Comparison of ENCODE assay signal across 8 cellular contexts in genomic region chr7:137981668-137982067, GRCh38. TPM values are rescaled to one million over a fixed set of nuclear protein-coding genes. Genes with fewer than 3 reads are reported as not detected.
DNase-seq lines count a peak whose midpoint lies in the region; ATAC-seq and TF ChIP-seq lines count a peak whose summit lies in the region.

No MANE protein-coding gene starts in this region.

- CTCF ChIA-PET in activated CD8-positive, alpha-beta T cell treated with anti-CD3 and anti-CD28 coated beads for 36 hours (lab: Charles Lee), result interaction anchor here (1.2 kb wide), 1 partner anchor 27 kb away, joined by 3 read pairs; no protein-coding TSS in a partner anchor

- no peak overlapping the region for H3K27ac Mint-ChIP-seq in activated naive CD8-positive, alpha-beta T cell treated with anti-CD3 and anti-CD28 coated beads, Interleukin-2, amount 50 U/mL, for 24 hours
- no peak overlapping the region for H3K27ac Mint-ChIP-seq in T-helper 2 cell treated with Interferon-gamma antibody and Interleukin-4, amounts not matched to agents 5 μg/mL and 100 μg/mL, for 36 hours
- no peak overlapping the region for H3K27ac Mint-ChIP-seq in activated CD8-positive, alpha-beta T cell treated with anti-CD3 and anti-CD28 coated beads for 36 hours

- peak; percentile 53 for ATAC-seq in GM18907 (IDR thresholded peaks at IDR 0.05; ENCODE audit: unreplicated experiment)
- ATAC-seq in HG02678 (IDR thresholded peaks at IDR 0.05; ENCODE audit: unreplicated experiment), result peak; percentile 64
- no peak for ATAC-seq in activated naive CD8-positive, alpha-beta T cell treated with anti-CD3 and anti-CD28 coated beads, Interleukin-2, amount 50 U/mL, for 24 hours
- no peak for ATAC-seq in activated CD8-positive, alpha-beta T cell treated with anti-CD3 and anti-CD28 coated beads for 36 hours

- peaks cover 35% of the 10 kb centered on the region for H3K36me3 Mint-ChIP-seq in activated naive CD8-positive, alpha-beta T cell treated with anti-CD3 and anti-CD28 coated beads, Interleukin-2, amount 50 U/mL, for 24 hours (ENCODE audit: low read depth)
- peaks cover 55% of the 10 kb centered on the region for H3K36me3 Mint-ChIP-seq in T-helper 2 cell treated with Interferon-gamma antibody and Interleukin-4, amounts not matched to agents 5 μg/mL and 100 μg/mL, for 36 hours (ENCODE audit: low read depth)
- H3K36me3 Mint-ChIP-seq in activated CD8-positive, alpha-beta T cell treated with anti-CD3 and anti-CD28 coated beads for 36 hours (ENCODE audit: low read depth), result peaks cover 31% of the 10 kb centered on the region

- peak overlapping the region; percentile 61 for H3K9ac ChIP-seq in OCI-LY3 (ENCODE audit: low read length)

- H3K4me3 Mint-ChIP-seq in activated naive CD8-positive, alpha-beta T cell treated with anti-CD3 and anti-CD28 coated beads, Interleukin-2, amount 50 U/mL, for 24 hours, result no peak overlapping the region
- H3K4me3 Mint-ChIP-seq in T-helper 2 cell treated with Interferon-gamma antibody and Interleukin-4, amounts not matched to agents 5 μg/mL and 100 μg/mL, for 36 hours, result no peak overlapping the region
- no peak overlapping the region for H3K4me3 Mint-ChIP-seq in activated CD8-positive, alpha-beta T cell treated with anti-CD3 and anti-CD28 coated beads for 36 hours

- H3K9me3 Mint-ChIP-seq in activated naive CD8-positive, alpha-beta T cell treated with anti-CD3 and anti-CD28 coated beads, Interleukin-2, amount 50 U/mL, for 24 hours, result peaks cover 15% of the 10 kb centered on the region
- H3K9me3 Mint-ChIP-seq in T-helper 2 cell treated with Interferon-gamma antibody and Interleukin-4, amounts not matched to agents 5 μg/mL and 100 μg/mL, for 36 hours, result peaks cover 20% of the 10 kb centered on the region
- H3K9me3 Mint-ChIP-seq in activated CD8-positive, alpha-beta T cell treated with anti-CD3 and anti-CD28 coated beads for 36 hours, result peaks cover 10% of the 10 kb centered on the region

- H3K36me3 ChIP-seq in OCI-LY3 (replicated peaks; ENCODE audit: low read depth, low read length) (peaks cover 66% of the 10 kb centered on the region), stomach (peaks cover 0 to 9% (median 0%) of the 10 kb centered on the region in 4 donors)

- H3K4me1 Mint-ChIP-seq in activated naive CD8-positive, alpha-beta T cell treated with anti-CD3 and anti-CD28 coated beads, Interleukin-2, amount 50 U/mL, for 24 hours, result peaks cover 25% of the 10 kb centered on the region
- H3K4me1 Mint-ChIP-seq in T-helper 2 cell treated with Interferon-gamma antibody and Interleukin-4, amounts not matched to agents 5 μg/mL and 100 μg/mL, for 36 hours (ENCODE audit: low read depth), result no peaks in the 10 kb centered on the region
- H3K4me1 Mint-ChIP-seq in activated CD8-positive, alpha-beta T cell treated with anti-CD3 and anti-CD28 coated beads for 36 hours (ENCODE audit: low read depth), result no peaks in the 10 kb centered on the region

- H3K9me3 ChIP-seq in OCI-LY3 (ENCODE audit: insufficient read depth, low read length), result peaks cover 10% of the 10 kb centered on the region
- no peaks in the 10 kb centered on the region for H3K9me3 ChIP-seq in stomach

- TF ChIP-seq POLR2A in stomach (IDR thresholded peaks at IDR 0.05), result no peak

- peak overlapping the region; percentile 45 for H3K4me3 ChIP-seq in OCI-LY3 (ENCODE audit: low read length)
- no peak overlapping the region for H3K4me3 ChIP-seq in stomach

- H3K4me1 ChIP-seq in OCI-LY3 (ENCODE audit: low read length), result peaks cover 70% of the 10 kb centered on the region
- H3K4me1 ChIP-seq in stomach, result peaks cover 76 to 99% (median 90%) of the 10 kb centered on the region in 4 donors

- intact Hi-C loops in stomach (cut with DNase I; ENCODE audit: low total_unique reads), result no loop called here
- intact Hi-C loops in activated CD8-positive, alpha-beta T cell treated with anti-CD3 and anti-CD28 coated beads for 36 hours (cut with micrococcal nuclease), result no loop called here

- no peak for TF ChIP-seq EP300 in stomach (IDR thresholded peaks at IDR 0.05)

- 62 to 79% (median 73%) methylated on average over 4 of the region's 4 CpGs for WGBS in stomach, 5 donors

- no peaks in the 10 kb centered on the region for H3K27me3 ChIP-seq in OCI-LY3 (ENCODE audit: low read depth, low read length)
- H3K27me3 ChIP-seq in stomach, result no peaks in the 10 kb centered on the region

- peaks cover 30% of the 10 kb centered on the region for H4K20me1 ChIP-seq in OCI-LY3 (ENCODE audit: insufficient read depth, low read length)

- peaks cover 97% of the 10 kb centered on the region for H3K79me2 ChIP-seq in OCI-LY3 (ENCODE audit: low read length)

- POLR2A ChIA-PET in activated CD8-positive, alpha-beta T cell treated with anti-CD3 and anti-CD28 coated beads for 36 hours (lab: Charles Lee), result interaction anchor here (0.8 kb wide), 1 partner anchor 57 kb away, joined by 3 read pairs; no protein-coding TSS in a partner anchor

- peak overlapping the region; percentile 99 for H3K27ac ChIP-seq in OCI-LY3 (ENCODE audit: low read length)
- peak overlapping the region; percentile 41 to 95 (median 83) for H3K27ac ChIP-seq in stomach

- no peak for TF ChIP-seq CTCF in OCI-LY3 (IDR thresholded peaks at IDR 0.05; ENCODE audit: low read depth, low read length)
- no peak for TF ChIP-seq CTCF in stomach (IDR thresholded peaks at IDR 0.05)
- TF ChIP-seq CTCF in activated CD8-positive, alpha-beta T cell treated with anti-CD3 and anti-CD28 coated beads for 36 hours (IDR thresholded peaks at IDR 0.05), result no peak

- H3K27me3 Mint-ChIP-seq in activated naive CD8-positive, alpha-beta T cell treated with anti-CD3 and anti-CD28 coated beads, Interleukin-2, amount 50 U/mL, for 24 hours, result no peaks in the 10 kb centered on the region
- H3K27me3 Mint-ChIP-seq in T-helper 2 cell treated with Interferon-gamma antibody and Interleukin-4, amounts not matched to agents 5 μg/mL and 100 μg/mL, for 36 hours (ENCODE audit: low read depth), result no peaks in the 10 kb centered on the region
- H3K27me3 Mint-ChIP-seq in activated CD8-positive, alpha-beta T cell treated with anti-CD3 and anti-CD28 coated beads for 36 hours, result no peaks in the 10 kb centered on the region

- peak overlapping the region; percentile 62 for H3K4me2 ChIP-seq in OCI-LY3 (ENCODE audit: low read length)

- DNase-seq in stomach, result no peak
- DNase-seq in inferior parietal cortex (ENCODE audit: extremely low spot score), result no peak
- no peak for DNase-seq in activated naive CD8-positive, alpha-beta T cell treated with anti-CD3 and anti-CD28 coated beads, Interleukin-2, amount 50 U/mL, for 24 hours
- DNase-seq in T-helper 2 cell treated with Interferon-gamma antibody and Interleukin-4, amounts not matched to agents 5 μg/mL and 100 μg/mL, for 36 hours (ENCODE audit: low spot score), result no peak
- DNase-seq in activated CD8-positive, alpha-beta T cell treated with anti-CD3 and anti-CD28 coated beads for 36 hours, result no peak

- H2AFZ ChIP-seq in OCI-LY3 (ENCODE audit: low read depth, low read length), result no peak overlapping the region

RNA-seq across cellular contexts. Expression of gene CREB3L2, which starts 20.2 kb away (rescaled TPM):
- 100 to 1,000 TPM in 1 of 5 donors, 10 to 100 TPM in 4; 22.6 to 258 (median 38.8) TPM for total RNA-seq in stomach
- polyA plus RNA-seq in stomach, result 1 to 10 TPM; 5.8 to 8.6 (median 6.6) TPM
- total RNA-seq in activated CD8-positive, alpha-beta T cell treated with anti-CD3 and anti-CD28 coated beads for 36 hours, result 10 to 100 TPM; 21.0 to 24.4 TPM

Comparison
In these comparisons a context has a peak if more than half of its experiments do, and no peak if none do; other contexts are left out.
1. ATAC-seq: peak in GM18907 (single experiment) and HG02678 (single experiment); none in activated naive CD8-positive, alpha-beta T cell treated with anti-CD3 and anti-CD28 coated beads, Interleukin-2, amount 50 U/mL, for 24 hours (single experiment) and activated CD8-positive, alpha-beta T cell treated with anti-CD3 and anti-CD28 coated beads for 36 hours (single experiment).